1 cellular context compared by ENCODE assay signal in genomic region chr21:34948157-34948556, GRCh38.
A peak's percentile ranks its signal among the peaks of the same experiment; 100 is the strongest.
TF ChIP-seq lines count a peak whose summit lies in the region.

No MANE protein-coding gene starts in this region.

TF ChIP-seq in K562, 482 proteins besides CTCF, POLR2A, EP300 and RAD21 (continued from another document):
- peak; percentile 14 for TF ChIP-seq PRDM10 (IDR thresholded peaks at IDR 0.05; ENCODE audit: partially characterized antibody)
- no peak for TF ChIP-seq RBM34 (IDR thresholded peaks at IDR 0.05; ENCODE audit: borderline replicate concordance, insufficient read depth, low read length)
- peak; percentile 55; the same call in 1 of the 2 replicates for TF ChIP-seq ZNF316 (IDR thresholded peaks at IDR 0.05)
- no peak for TF ChIP-seq BDP1 (IDR thresholded peaks at IDR 0.05; ENCODE audit: insufficient read depth, insufficient read length)
- no peak for TF ChIP-seq PBX2 (CRISPR knock-in tag; IDR thresholded peaks at IDR 0.05; ENCODE audit: low read depth)
- TF ChIP-seq PBX2 (tag; conservative IDR thresholded peaks at IDR 0.05; ENCODE audit: low read depth): no peak
- no peak for TF ChIP-seq ZNF699 (CRISPR knock-in tag; IDR thresholded peaks at IDR 0.05; ENCODE audit: insufficient replicate concordance)
- peak; percentile 58; the same call in 1 of the 2 replicates for TF ChIP-seq C11orf30 (IDR thresholded peaks at IDR 0.05; ENCODE audit: low read depth)
- TF ChIP-seq MAFG (tag; conservative IDR thresholded peaks at IDR 0.05): peak; percentile 61
- TF ChIP-seq EZH2 (IDR thresholded peaks at IDR 0.05; ENCODE audit: borderline replicate concordance, low read depth, low read length): no peak
- no peak for TF ChIP-seq MTA3 (IDR thresholded peaks at IDR 0.05; ENCODE audit: borderline replicate concordance)
- no peak for TF ChIP-seq MNT (conservative IDR thresholded peaks at IDR 0.05)
